Comparison of ENCODE assay signal across 8 cellular contexts in the genomic region with DNA sequence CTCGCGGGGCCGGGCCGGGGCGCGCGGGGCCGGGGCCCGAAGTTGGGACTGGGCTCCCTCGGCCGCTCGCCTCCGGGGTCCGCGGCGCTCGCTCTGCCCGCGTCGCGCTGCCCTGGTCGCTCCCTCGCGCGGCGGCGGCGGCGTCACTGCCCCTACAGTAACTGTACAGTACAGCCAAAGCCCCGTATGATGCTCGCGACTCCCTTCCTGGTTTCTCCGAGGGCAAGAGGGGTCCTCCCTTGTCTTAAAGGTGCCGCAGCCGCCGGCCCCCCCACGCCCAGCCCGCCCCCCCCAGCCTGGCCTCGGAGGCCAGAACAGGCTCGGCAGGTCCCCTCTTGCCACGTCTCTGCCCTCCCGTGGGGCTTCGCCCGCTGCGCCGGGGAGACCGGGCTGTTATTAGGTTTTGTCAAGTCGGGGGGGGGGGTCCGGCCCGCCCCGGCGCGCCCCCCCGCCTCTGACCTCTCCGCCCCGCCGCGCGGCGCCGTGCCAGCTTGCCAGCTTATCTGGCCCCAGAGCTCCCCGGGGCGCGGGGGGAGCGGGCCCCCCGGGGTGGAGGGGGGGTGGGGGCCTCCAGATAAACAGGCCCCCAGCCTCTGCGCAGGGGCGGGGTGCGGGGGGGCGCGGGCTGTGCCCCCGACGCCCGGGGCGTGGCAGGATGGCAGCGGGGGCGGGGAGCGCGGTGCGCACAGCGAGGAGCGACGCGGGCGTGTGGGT. TPM values are rescaled to one million over a fixed set of nuclear protein-coding genes. Genes with fewer than 3 reads are reported as not detected.
A peak's percentile ranks its signal among the peaks of the same experiment; 100 is the strongest.
DNase-seq lines count a peak whose midpoint lies in the region; ATAC-seq and TF ChIP-seq lines count a peak whose summit lies in the region.

ZBTB7A (minus strand) TSS at position 218 of the 714 bp plus-strand sequence. CDS start 11,667 bp downstream, outside the sequence.

- TF ChIP-seq CTCF in A673 (conservative IDR thresholded peaks at IDR 0.05; ENCODE audit: low read depth, low read length) (no peak), GM20000 (IDR thresholded peaks at IDR 0.05; ENCODE audit: extremely low read depth, missing control alignments) (no peak), left lung (IDR thresholded peaks at IDR 0.05) (peak in 1 of 2 donors; percentile 9)

- POLR2A ChIA-PET in A673 (lab: Charles Lee; ENCODE audit: low non-redundant PET): interaction anchor here (0.6 kb wide), 2 partner anchors 81 to 315 kb away, joined by 5 to 6 read pairs; no protein-coding TSS in a partner anchor

- no peaks in the 10 kb centered on the region for H3K27me3 Mint-ChIP-seq in dendritic cell treated with granulocyte-macrophage colony-stimulating factor and Interleukin-4, amounts not matched to agents 40 ng/mL and 50 ng/mL, for 4 days

- BruUV-seq in A673 (replicated peaks; lab: Mats Ljungman, UMichigan): no TSS peak

- H3K9me3 ChIP-seq in A673 (ENCODE audit: low read depth, low read length, poor library complexity, severe bottlenecking): no peaks in the 10 kb centered on the region
- H3K9me3 ChIP-seq in left lung: no peaks in the 10 kb centered on the region

- no peaks in the 10 kb centered on the region for H3K9me3 Mint-ChIP-seq in dendritic cell treated with granulocyte-macrophage colony-stimulating factor and Interleukin-4, amounts not matched to agents 40 ng/mL and 50 ng/mL, for 4 days

- DNase-seq in A673 (ENCODE audit: low spot score) (peak; percentile 82), GM20000 (ENCODE audit: low spot score) (peak; percentile 87), NCI-H69 (lab: John Stamatoyannopoulos, UW) (peak; percentile 90), left lung (peak; percentile 87 to 93)
- peak; percentile 74 to 77 for DNase-seq in activated CD4-positive, alpha-beta T cell treated with anti-CD3 and anti-CD28 coated beads, Interleukin-2, amount 50 U/mL, for 4 hours
- DNase-seq in stimulated activated CD4-positive, alpha-beta T cell treated with anti-CD3 and anti-CD28 coated beads, Interleukin-2, amount 100 ng/mL, for 48 hours: peak; percentile 50 to 57

- H3K4me3 Mint-ChIP-seq in dendritic cell treated with granulocyte-macrophage colony-stimulating factor and Interleukin-4, amounts not matched to agents 40 ng/mL and 50 ng/mL, for 4 days: peak within 1 kb of the TSS; percentile 76

- peak within 1 kb of the TSS; percentile 90 for H3K27ac Mint-ChIP-seq in dendritic cell treated with granulocyte-macrophage colony-stimulating factor and Interleukin-4, amounts not matched to agents 40 ng/mL and 50 ng/mL, for 4 days

- H3K4me1 Mint-ChIP-seq in dendritic cell treated with granulocyte-macrophage colony-stimulating factor and Interleukin-4, amounts not matched to agents 40 ng/mL and 50 ng/mL, for 4 days (ENCODE audit: low read depth): peaks cover 49% of the 10 kb centered on the region

- H3K27me3 ChIP-seq in A673 (replicated peaks; ENCODE audit: insufficient read depth, low read depth, low read length, poor library complexity) (no peaks in the 10 kb centered on the region), left lung (no peaks in the 10 kb centered on the region)

- peaks cover 26% of the 10 kb centered on the region for H3K36me3 Mint-ChIP-seq in dendritic cell treated with granulocyte-macrophage colony-stimulating factor and Interleukin-4, amounts not matched to agents 40 ng/mL and 50 ng/mL, for 4 days (ENCODE audit: low read depth)

- H3K36me3 ChIP-seq in A673 (ENCODE audit: insufficient read depth, low read length, poor library complexity, severe bottlenecking) (peaks cover 3% of the 10 kb centered on the region), left lung (peaks cover 0 to 13% of the 10 kb centered on the region in 2 donors)

- peak within 1 kb of the TSS; percentile 95 for H3K27ac ChIP-seq in A673 (ENCODE audit: low read depth, low read length, poor library complexity, severe bottlenecking)
- peak within 1 kb of the TSS; percentile 95 to 96 for H3K27ac ChIP-seq in left lung

- CTCF ChIA-PET in A673 (lab: Charles Lee): interaction anchor here (0.9 to 1.4 kb wide), 3 partner anchors 15 to 79 kb away, joined by 3 to 11 read pairs (median 4); no protein-coding TSS in a partner anchor

- H3K4me1 ChIP-seq in A673 (ENCODE audit: insufficient read depth, low read length, poor library complexity, severe bottlenecking): peaks cover 11% of the 10 kb centered on the region
- peaks cover 18 to 52% of the 10 kb centered on the region in 2 donors for H3K4me1 ChIP-seq in left lung

- ATAC-seq in left lung (peak; percentile 45), GM21576 (IDR thresholded peaks at IDR 0.05; ENCODE audit: unreplicated experiment) (no peak)

- intact Hi-C loops in A673 (cut with micrococcal nuclease; ENCODE audit: unreplicated experiment): no loop called here
- intact Hi-C loops in dendritic cell treated with granulocyte-macrophage colony-stimulating factor and Interleukin-4, amounts not matched to agents 40 ng/mL and 50 ng/mL, for 4 days (cut with micrococcal nuclease): loop anchor here (10.0 kb wide), 1 partner anchor 58 kb away; the partner anchor contains the start of gene MAP2K2
- intact Hi-C loops in left lung (cut with DNase I): no loop called here

- peak within 1 kb of the TSS; percentile 90 for H3K4me3 ChIP-seq in A673 (ENCODE audit: low read depth, low read length, poor library complexity, severe bottlenecking)
- H3K4me3 ChIP-seq in left lung: peak within 1 kb of the TSS; percentile 75 to 93

RNA-seq across cellular contexts. Expression of gene ZBTB7A, which starts in this region (rescaled TPM):
- total RNA-seq in A673 (2021) (25.1 and 25.9 TPM in 2 replicates), left lung (10 to 100 TPM; 38.8 to 49.5 TPM)
